Comparison of ENCODE assay signal across 15 cellular contexts in the genomic region with DNA sequence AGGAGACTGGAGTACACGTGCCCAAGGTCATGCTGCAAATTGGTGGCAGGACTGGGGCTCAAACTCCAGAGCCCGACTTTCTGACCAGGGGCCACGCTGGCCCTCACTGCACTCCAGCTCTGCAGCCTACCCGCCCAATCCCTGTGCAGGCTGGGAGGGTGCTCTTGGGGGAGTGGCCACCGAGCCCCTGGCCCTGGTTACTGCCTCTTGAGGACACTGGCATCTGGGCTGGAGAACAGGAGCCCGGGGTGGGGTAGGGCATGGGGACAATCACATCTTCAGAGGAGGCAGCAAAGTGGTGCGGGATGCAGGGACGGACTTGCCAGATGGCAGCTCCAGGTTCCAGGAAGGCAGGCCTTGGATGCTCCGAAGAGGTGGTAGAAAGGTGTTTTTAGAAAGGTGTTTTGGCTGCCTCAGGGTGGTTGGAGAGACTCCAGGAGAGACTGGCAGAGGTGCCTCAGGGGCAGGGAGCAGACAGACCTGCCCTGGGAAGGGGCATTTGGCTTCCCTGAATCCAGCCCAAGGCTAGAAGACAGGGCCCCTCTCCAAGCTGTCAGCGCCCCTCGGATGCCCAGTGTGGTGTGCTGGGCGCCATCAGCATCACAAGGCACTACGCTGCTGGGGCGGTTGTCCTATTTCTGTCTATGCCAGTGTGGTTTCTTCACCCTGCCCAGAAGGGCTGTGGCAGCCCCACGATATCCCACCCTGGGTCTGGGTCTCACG.
A peak's percentile ranks its signal among the peaks of the same experiment; 100 is the strongest.
DNase-seq lines count a peak whose midpoint lies in the region; ATAC-seq and TF ChIP-seq lines count a peak whose summit lies in the region.
"Had no signal": no experiment of that assay in that cellular context is flagged by ENCODE, and none has a peak within 500 bp of the region (broad histone marks: within the 10 kb centered on the region; RNA-seq: fewer than 3 reads in every experiment).

No MANE protein-coding gene starts in this region.

- peak overlapping the region in 3 of 7 donors; percentile 69 to 80 (median 78) for H3K27ac Mint-ChIP-seq in CD4-positive, alpha-beta memory T cell
- H3K27ac Mint-ChIP-seq: activated CD8-positive, alpha-beta T cell treated with anti-CD3 and anti-CD28 coated beads for 36 hours had no signal

- H3K4me3 Mint-ChIP-seq in CD4-positive, alpha-beta memory T cell = peak overlapping the region in 5 of 8 donors; percentile 36 to 78 (median 43)

- peaks cover 2 to 26% (median 14%) of the 10 kb centered on the region in 4 donors for H3K4me1 Mint-ChIP-seq in CD4-positive, alpha-beta memory T cell

- CTCF ChIA-PET in CD4-positive, alpha-beta memory T cell (lab: Charles Lee; ENCODE audit: partially characterized antibody) = no interaction called here

- no peak for DNase-seq in CD4-positive, alpha-beta memory T cell
- DNase-seq in adrenal gland = peak in 1 of 7 donors; percentile 19
- DNase-seq in left ventricle myocardium superior = peak; percentile 64
- DNase-seq in gastrocnemius medialis = no peak
- DNase-seq in NK-92 treated with Interleukin-12 subunit alpha and Interleukin-12 subunit beta, amount 100 ng/mL, for 24 hours (lab: John Stamatoyannopoulos, UW) = no peak
- DNase-seq in iPS-NIHi7 (ENCODE audit: extremely low spot score) = no peak
- DNase-seq: activated CD8-positive, alpha-beta T cell treated with anti-CD3 and anti-CD28 coated beads for 36 hours; activated naive CD4-positive, alpha-beta T cell; effector CD4-positive, alpha-beta T cell; NCI-H2171 treated with DMSO at 0.1 percent for 48 hours; T-helper 9 cell had no signal

- peaks cover 13% of the 10 kb centered on the region for H3K4me1 ChIP-seq in CD4-positive, alpha-beta memory T cell (ENCODE audit: insufficient read depth, low read length)
- H3K4me1 ChIP-seq in adrenal gland (replicated peaks in 1 of 2) (peaks cover 10 to 21% of the 10 kb centered on the region in 2 donors), gastrocnemius medialis (peaks cover 9 to 23% of the 10 kb centered on the region in 2 donors)

- no peaks in the 10 kb centered on the region for H3K9me3 ChIP-seq in CD4-positive, alpha-beta memory T cell (ENCODE audit: control insufficient read depth in 1 of 2, low read length in 2 of 2)
- H3K9me3 ChIP-seq in adrenal gland (replicated peaks in 1 of 3) (no peaks in the 10 kb centered on the region), gastrocnemius medialis (no peaks in the 10 kb centered on the region)
- H3K9me3 ChIP-seq: MG63, ovary had no signal

- H3K27me3 Mint-ChIP-seq in CD4-positive, alpha-beta memory T cell = no peaks in the 10 kb centered on the region

- 78 to 93% (median 85%) methylated on average over 8 to 16 of the region's 16 CpGs for WGBS in adrenal gland, 4 donors

- no peak overlapping the region for H3K27ac ChIP-seq in CD4-positive, alpha-beta memory T cell (ENCODE audit: low read depth, low read length)
- H3K27ac ChIP-seq in adrenal gland (peak overlapping the region in 3 of 5 donors; percentile 76 to 90 (median 90)), gastrocnemius medialis (peak overlapping the region; percentile 85 to 97 (median 88))

- in situ Hi-C loops in gastrocnemius medialis (cut with MboI; ENCODE audit: low sequenced_read_pairs in 4 of 4) = no loop called here

- ATAC-seq in left ventricle myocardium superior = peak; percentile 23
- no peak for ATAC-seq in gastrocnemius medialis
- ATAC-seq in GM19397 (IDR thresholded peaks at IDR 0.05; ENCODE audit: unreplicated experiment) = no peak
- no peak for ATAC-seq in GM18517 (IDR thresholded peaks at IDR 0.05; ENCODE audit: unreplicated experiment)
- ATAC-seq: activated CD8-positive, alpha-beta T cell treated with anti-CD3 and anti-CD28 coated beads for 36 hours had no signal

- H3K36me3 Mint-ChIP-seq in CD4-positive, alpha-beta memory T cell = no peaks in the 10 kb centered on the region

- TF ChIP-seq POLR2A in adrenal gland (IDR thresholded peaks at IDR 0.05) = no peak
- TF ChIP-seq POLR2A in gastrocnemius medialis (IDR thresholded peaks at IDR 0.05) = no peak

- intact Hi-C loops in CD4-positive, alpha-beta memory T cell (cut with micrococcal nuclease) = no loop called here
- intact Hi-C loops in adrenal gland (cut with DNase I) (no loop called here), left ventricle myocardium superior (cut with micrococcal nuclease) (no loop called here), gastrocnemius medialis (cut with DNase I; ENCODE audit: low total_unique reads) (loop anchor here (2.0 to 5.0 kb wide), 2 partner anchors 51 to 180 kb away; no protein-coding TSS in a partner anchor)

- H3K4me3 ChIP-seq in CD4-positive, alpha-beta memory T cell (ENCODE audit: low read length in 2 of 2) = no peak overlapping the region
- no peak overlapping the region for H3K4me3 ChIP-seq in adrenal gland
- no peak overlapping the region for H3K4me3 ChIP-seq in gastrocnemius medialis
- H3K4me3 ChIP-seq: MG63, ovary had no signal

- TF ChIP-seq CTCF in adrenal gland (IDR thresholded peaks at IDR 0.05) (no peak), gastrocnemius medialis (IDR thresholded peaks at IDR 0.05 in 4 of 5, conservative IDR thresholded peaks at IDR 0.05 in 1 of 5) (no peak)

- H3K36me3 ChIP-seq in CD4-positive, alpha-beta memory T cell (ENCODE audit: insufficient read depth, low read length) = no peaks in the 10 kb centered on the region
- H3K36me3 ChIP-seq in adrenal gland (replicated peaks in 1 of 2) = no peaks in the 10 kb centered on the region
- no peaks in the 10 kb centered on the region for H3K36me3 ChIP-seq in gastrocnemius medialis
- H3K36me3 ChIP-seq: MG63, ovary had no signal

- POLR2A ChIA-PET in CD4-positive, alpha-beta memory T cell (lab: Charles Lee; ENCODE audit: partially characterized antibody) = no interaction called here

- no peaks in the 10 kb centered on the region for H3K9me3 Mint-ChIP-seq in CD4-positive, alpha-beta memory T cell
- H3K9me3 Mint-ChIP-seq: activated CD8-positive, alpha-beta T cell treated with anti-CD3 and anti-CD28 coated beads for 36 hours had no signal

- H3K27me3 ChIP-seq in CD4-positive, alpha-beta memory T cell (ENCODE audit: insufficient read depth, low read length) = no peaks in the 10 kb centered on the region
- H3K27me3 ChIP-seq in adrenal gland (no peaks in the 10 kb centered on the region), gastrocnemius medialis (no peaks in the 10 kb centered on the region)
- H3K27me3 ChIP-seq: MG63, ovary had no signal
